ENCODE assay signal across 8 cellular contexts in genomic region chr3:48989126-48989795, GRCh38. TPM values are rescaled to one million over a fixed set of nuclear protein-coding genes. Genes with fewer than 3 reads are reported as not detected.
DNase-seq lines count a peak whose midpoint lies in the region; ATAC-seq and TF ChIP-seq lines count a peak whose summit lies in the region.

No MANE protein-coding gene starts in this region.

- peak overlapping the region; percentile 94 to 100 (median 99) for H3K4me2 ChIP-seq in BLaER1 treated with 17β-estradiol and CSF1 and Interleukin-3, amounts not matched to agents 10 nM and 100 nM

- peak overlapping the region; percentile 72 to 88 (median 78) for H3K4me3 ChIP-seq in BLaER1 treated with 17β-estradiol and CSF1 and Interleukin-3, amounts not matched to agents 10 nM and 100 nM
- H3K4me3 ChIP-seq in HUES64 (ENCODE audit: low read length), result peak overlapping the region; percentile 89
- H3K4me3 ChIP-seq in muscle layer of colon (ENCODE audit: low read depth in 1 of 2, low read length in 2 of 2), result peak overlapping the region; percentile 63 to 94

- 8% methylated on average over 21 of the region's 21 CpGs for WGBS in HUES64

- TF ChIP-seq CTCF in MCF 10A (IDR thresholded peaks at IDR 0.05; ENCODE audit: unreplicated experiment), result no peak

- H3K9me3 Mint-ChIP-seq in MCF 10A (ENCODE audit: unreplicated experiment), result no peaks in the 10 kb centered on the region

- ATAC-seq in GM21737 (IDR thresholded peaks at IDR 0.05; ENCODE audit: unreplicated experiment), result no peak
- no peak for ATAC-seq in GM19455 (IDR thresholded peaks at IDR 0.05; ENCODE audit: unreplicated experiment)

- no peaks in the 10 kb centered on the region for H3K27me3 Mint-ChIP-seq in MCF 10A (ENCODE audit: insufficient read depth, unreplicated experiment)

- peaks cover 45 to 67% (median 51%) of the 10 kb centered on the region in 10 experiments for H3K4me1 ChIP-seq in BLaER1 treated with 17β-estradiol and CSF1 and Interleukin-3, amounts not matched to agents 10 nM and 100 nM
- H3K4me1 ChIP-seq in HUES64 (ENCODE audit: insufficient read depth, low read length) (peaks cover 11% of the 10 kb centered on the region), muscle layer of colon (ENCODE audit: insufficient read depth, low read length) (peaks cover 18% of the 10 kb centered on the region)

- BruUV-seq in MCF 10A (replicated peaks; lab: Mats Ljungman, UMichigan), result TSS peak; percentile 37

- peaks cover 29% of the 10 kb centered on the region for H3K4me1 Mint-ChIP-seq in MCF 10A (ENCODE audit: insufficient read depth, unreplicated experiment)

- DNase-seq in MCF 10A (ENCODE audit: unreplicated experiment), result no peak
- DNase-seq in NCI-H1930 (lab: John Stamatoyannopoulos, UW), result no peak
- DNase-seq in hepatic stellate cell (ENCODE audit: low spot score), result no peak

- intact Hi-C loops in MCF 10A (cut with micrococcal nuclease), result loop anchor here (2.0 kb wide), 3 partner anchors 18 to 460 kb away; partner anchors contain the start of gene WDR6

- peaks cover 0 to 29% (median 11%) of the 10 kb centered on the region in 11 experiments; a peak in 8 of 22 replicates for H4K20me1 ChIP-seq in BLaER1 treated with 17β-estradiol and CSF1 and Interleukin-3, amounts not matched to agents 10 nM and 100 nM

- peaks cover 12% of the 10 kb centered on the region for H3K36me3 Mint-ChIP-seq in MCF 10A (ENCODE audit: insufficient read depth, unreplicated experiment)

- H3K9me3 ChIP-seq in BLaER1 treated with 17β-estradiol and CSF1 and Interleukin-3, amounts not matched to agents 10 nM and 100 nM (replicated peaks in 1 of 11), result no peaks in the 10 kb centered on the region
- no peaks in the 10 kb centered on the region for H3K9me3 ChIP-seq in HUES64 (ENCODE audit: insufficient read depth, low read depth, low read length)
- no peaks in the 10 kb centered on the region for H3K9me3 ChIP-seq in muscle layer of colon (ENCODE audit: low read length)

- peak overlapping the region; percentile 69 to 88 (median 83); a peak in 21 of 22 replicates for H3K27ac ChIP-seq in BLaER1 treated with 17β-estradiol and CSF1 and Interleukin-3, amounts not matched to agents 10 nM and 100 nM
- peak overlapping the region; percentile 88 for H3K27ac ChIP-seq in HUES64 (ENCODE audit: low read depth, low read length)
- peak overlapping the region; percentile 97 for H3K27ac ChIP-seq in muscle layer of colon (ENCODE audit: low read depth, low read length)

- peak overlapping the region; percentile 89 for H3K4me3 Mint-ChIP-seq in MCF 10A (ENCODE audit: unreplicated experiment)

- peak overlapping the region; percentile 79 to 88 (median 84) for H3K9ac ChIP-seq in BLaER1 treated with 17β-estradiol and CSF1 and Interleukin-3, amounts not matched to agents 10 nM and 100 nM
- peak overlapping the region; percentile 90 for H3K9ac ChIP-seq in HUES64 (ENCODE audit: low read depth, low read length)
- H3K9ac ChIP-seq in muscle layer of colon (ENCODE audit: low read length), result peak overlapping the region; percentile 97

- peaks cover 4 to 30% (median 19%) of the 10 kb centered on the region in 11 experiments for H3K36me3 ChIP-seq in BLaER1 treated with 17β-estradiol and CSF1 and Interleukin-3, amounts not matched to agents 10 nM and 100 nM
- H3K36me3 ChIP-seq in HUES64 (ENCODE audit: insufficient read depth, low read length) (peaks cover 21% of the 10 kb centered on the region), muscle layer of colon (ENCODE audit: insufficient read depth, low read length) (peaks cover 23% of the 10 kb centered on the region)

- peaks cover 0 to 29% (median 16%) of the 10 kb centered on the region in 11 experiments; a peak in 15 of 22 replicates for H3K27me3 ChIP-seq in BLaER1 treated with 17β-estradiol and CSF1 and Interleukin-3, amounts not matched to agents 10 nM and 100 nM
- H3K27me3 ChIP-seq in HUES64 (ENCODE audit: insufficient read depth, low read length) (no peaks in the 10 kb centered on the region), muscle layer of colon (ENCODE audit: control insufficient read depth in 1 of 2, insufficient read depth in 2 of 2, low read length in 2 of 2) (no peaks in the 10 kb centered on the region)

- CTCF ChIA-PET in MCF 10A (lab: Yijun Ruan, JAX), result interaction anchor here (0.6 to 5.7 kb wide), 17 partner anchors 9 to 460 kb away, joined by 3 to 38 read pairs (median 3); partner anchors contain the start of genes DALRD3, IMPDH2, NDUFAF3 and QRICH1

- POLR2A ChIA-PET in MCF 10A (lab: Yijun Ruan, JAX), result interaction anchor here (0.7 to 7.4 kb wide), 13 partner anchors 9 to 362 kb away, joined by 3 to 131 read pairs (median 4); partner anchors contain the start of genes ARIH2, DALRD3, IMPDH2 and LAMB2

- H3K27ac Mint-ChIP-seq in MCF 10A (ENCODE audit: low read depth, unreplicated experiment), result peak overlapping the region; percentile 71

RNA-seq across cellular contexts. Expression of gene P4HTM, which starts 0.8 kb away (rescaled TPM):
- polyA plus RNA-seq in HUES64 (2013, experiment 1 of 2), result 9.9 TPM
- 12.2 TPM for polyA plus RNA-seq in HUES64 (2013, experiment 2 of 2)
- total RNA-seq in MCF 10A (2022), result 18.8 and 26.1 TPM in 2 replicates

RNA-seq across cellular contexts. Expression of gene WDR6, which starts 17.9 kb away (rescaled TPM):
- polyA plus RNA-seq in HUES64 (2013, experiment 1 of 2), result 102 TPM
- polyA plus RNA-seq in HUES64 (2013, experiment 2 of 2), result 90.3 TPM
- 112 and 116 TPM in 2 replicates for total RNA-seq in MCF 10A (2022)

RNA-seq across cellular contexts. Expression of gene DALRD3, which starts 29.1 kb away (rescaled TPM):
- polyA plus RNA-seq in HUES64 (2013, experiment 1 of 2), result 23.3 TPM
- 27.9 TPM for polyA plus RNA-seq in HUES64 (2013, experiment 2 of 2)
- total RNA-seq in MCF 10A (2022), result 41.8 and 42.7 TPM in 2 replicates

RNA-seq across cellular contexts. Expression of gene NDUFAF3, which starts 32.7 kb away (rescaled TPM):
- polyA plus RNA-seq in HUES64 (2013, experiment 1 of 2), result 25.2 TPM
- 35.8 TPM for polyA plus RNA-seq in HUES64 (2013, experiment 2 of 2)
- total RNA-seq in MCF 10A (2022), result 77.8 and 86.5 TPM in 2 replicates

RNA-seq across cellular contexts. Expression of gene IMPDH2, which starts 39.9 kb away (rescaled TPM):
- 202 TPM for polyA plus RNA-seq in HUES64 (2013, experiment 1 of 2)
- 235 TPM for polyA plus RNA-seq in HUES64 (2013, experiment 2 of 2)
- 317 and 476 TPM in 2 replicates for total RNA-seq in MCF 10A (2022)
